Comparison of ENCODE assay signal across 12 cellular contexts in genomic region chr4:145732001-145732400, GRCh38. TPM values are rescaled to one million over a fixed set of nuclear protein-coding genes. Genes with fewer than 3 reads are reported as not detected.
DNase-seq lines count a peak whose midpoint lies in the region; ATAC-seq and TF ChIP-seq lines count a peak whose summit lies in the region.
"Had no signal": no experiment of that assay in that cellular context is flagged by ENCODE, and none has a peak within 500 bp of the region (broad histone marks: within the 10 kb centered on the region; RNA-seq: fewer than 3 reads in every experiment).

No MANE protein-coding gene starts in this region.

- no peaks in the 10 kb centered on the region for H3K9me3 Mint-ChIP-seq in activated CD4-positive, alpha-beta T cell treated with anti-CD3 and anti-CD28 coated beads, Interleukin-2, amount 10 ng/mL, durations not matched to agents 7 days and 5 days
- H3K9me3 Mint-ChIP-seq in activated naive CD8-positive, alpha-beta T cell treated with anti-CD3 and anti-CD28 coated beads for 36 hours, result no peaks in the 10 kb centered on the region
- H3K9me3 Mint-ChIP-seq in stimulated activated naive CD8-positive, alpha-beta T cell treated with anti-CD3 and anti-CD28 coated beads, Interleukin-15, amount 100 ng/mL, for 72 hours, result no peaks in the 10 kb centered on the region

- H3K9me3 ChIP-seq in MG63 (no peaks in the 10 kb centered on the region), mucosa of descending colon (no peaks in the 10 kb centered on the region)

- peak overlapping the region; percentile 65 for H3K4me3 Mint-ChIP-seq in activated CD4-positive, alpha-beta T cell treated with anti-CD3 and anti-CD28 coated beads, Interleukin-2, amount 10 ng/mL, durations not matched to agents 7 days and 5 days
- H3K4me3 Mint-ChIP-seq in activated naive CD8-positive, alpha-beta T cell treated with anti-CD3 and anti-CD28 coated beads for 36 hours, result peak overlapping the region; percentile 72
- H3K4me3 Mint-ChIP-seq in stimulated activated naive CD8-positive, alpha-beta T cell treated with anti-CD3 and anti-CD28 coated beads, Interleukin-15, amount 100 ng/mL, for 72 hours, result peak overlapping the region; percentile 65 to 79

- H3K4me1 ChIP-seq in mucosa of descending colon (ENCODE audit: low read depth), result peaks cover 28% of the 10 kb centered on the region

- H3K36me3 ChIP-seq in MG63, result no peaks in the 10 kb centered on the region
- H3K36me3 ChIP-seq in mucosa of descending colon (ENCODE audit: low read depth), result no peaks in the 10 kb centered on the region
- H3K36me3 ChIP-seq: cardiac muscle cell had no signal

- ATAC-seq in stimulated activated naive CD8-positive, alpha-beta T cell treated with anti-CD3 and anti-CD28 coated beads, Interleukin-15, amount 100 ng/mL, for 72 hours, result no peak
- ATAC-seq in mucosa of descending colon, result no peak

- peaks cover 3% of the 10 kb centered on the region for H3K27me3 Mint-ChIP-seq in activated CD4-positive, alpha-beta T cell treated with anti-CD3 and anti-CD28 coated beads, Interleukin-2, amount 10 ng/mL, durations not matched to agents 7 days and 5 days
- H3K27me3 Mint-ChIP-seq in activated naive CD8-positive, alpha-beta T cell treated with anti-CD3 and anti-CD28 coated beads for 36 hours, result peaks cover 29% of the 10 kb centered on the region
- peaks cover 24% of the 10 kb centered on the region for H3K27me3 Mint-ChIP-seq in stimulated activated naive CD8-positive, alpha-beta T cell treated with anti-CD3 and anti-CD28 coated beads, Interleukin-15, amount 100 ng/mL, for 72 hours

- intact Hi-C loops in mucosa of descending colon (cut with DNase I, micrococcal nuclease), result no loop called here

- no peak overlapping the region for H3K27ac Mint-ChIP-seq in activated CD4-positive, alpha-beta T cell treated with anti-CD3 and anti-CD28 coated beads, Interleukin-2, amount 10 ng/mL, durations not matched to agents 7 days and 5 days
- peak overlapping the region; percentile 42 for H3K27ac Mint-ChIP-seq in activated naive CD8-positive, alpha-beta T cell treated with anti-CD3 and anti-CD28 coated beads for 36 hours
- peak overlapping the region in 1 of 2 donors; percentile 19 for H3K27ac Mint-ChIP-seq in stimulated activated naive CD8-positive, alpha-beta T cell treated with anti-CD3 and anti-CD28 coated beads, Interleukin-15, amount 100 ng/mL, for 72 hours

- H3K27me3 ChIP-seq in MG63, result no peaks in the 10 kb centered on the region
- H3K27me3 ChIP-seq: cardiac muscle cell had no signal

- DNase-seq in activated CD4-positive, alpha-beta T cell treated with anti-CD3 and anti-CD28 coated beads, Interleukin-2, amount 10 ng/mL, durations not matched to agents 7 days and 5 days, result no peak
- DNase-seq in activated CD4-positive, alpha-beta T cell treated with anti-CD3 and anti-CD28 coated beads for 4 hours, result no peak
- no peak for DNase-seq in activated naive CD8-positive, alpha-beta T cell treated with anti-CD3 and anti-CD28 coated beads for 36 hours
- DNase-seq in kidney tubule cell (ENCODE audit: low spot score) (peak; percentile 36), NCI-H187 treated with DMSO at 0.1 percent for 48 hours (lab: John Stamatoyannopoulos, UW) (no peak), MG63 (no peak), mucosa of descending colon (no peak)
- no peak for DNase-seq in stimulated activated naive CD8-positive, alpha-beta T cell treated with anti-CD3 and anti-CD28 coated beads, Interleukin-15, amount 100 ng/mL, for 72 hours
- DNase-seq: occipital lobe had no signal

- no peak for TF ChIP-seq CTCF in mucosa of descending colon (IDR thresholded peaks at IDR 0.05)

- H3K36me3 Mint-ChIP-seq in activated CD4-positive, alpha-beta T cell treated with anti-CD3 and anti-CD28 coated beads, Interleukin-2, amount 10 ng/mL, durations not matched to agents 7 days and 5 days (ENCODE audit: low read depth), result no peaks in the 10 kb centered on the region
- H3K36me3 Mint-ChIP-seq in activated naive CD8-positive, alpha-beta T cell treated with anti-CD3 and anti-CD28 coated beads for 36 hours, result no peaks in the 10 kb centered on the region

- H3K4me3 ChIP-seq in MG63 (no peak overlapping the region), mucosa of descending colon (no peak overlapping the region)

- POLR2A ChIA-PET in activated CD4-positive, alpha-beta T cell treated with anti-CD3 and anti-CD28 coated beads, Interleukin-2, amount 10 ng/mL, durations not matched to agents 7 days and 5 days (lab: Charles Lee), result no interaction called here

- H3K4me1 Mint-ChIP-seq in activated CD4-positive, alpha-beta T cell treated with anti-CD3 and anti-CD28 coated beads, Interleukin-2, amount 10 ng/mL, durations not matched to agents 7 days and 5 days, result peaks cover 10% of the 10 kb centered on the region
- H3K4me1 Mint-ChIP-seq in activated naive CD8-positive, alpha-beta T cell treated with anti-CD3 and anti-CD28 coated beads for 36 hours, result peaks cover 11% of the 10 kb centered on the region
- H3K4me1 Mint-ChIP-seq in stimulated activated naive CD8-positive, alpha-beta T cell treated with anti-CD3 and anti-CD28 coated beads, Interleukin-15, amount 100 ng/mL, for 72 hours, result peaks cover 24% of the 10 kb centered on the region

- CTCF ChIA-PET in activated CD4-positive, alpha-beta T cell treated with anti-CD3 and anti-CD28 coated beads, Interleukin-2, amount 10 ng/mL, durations not matched to agents 7 days and 5 days (lab: Charles Lee), result no interaction called here

RNA-seq across cellular contexts. Expression of gene C4orf51, which starts 52.1 kb away (rescaled TPM):
- not detected for total RNA-seq in activated CD4-positive, alpha-beta T cell treated with anti-CD3 and anti-CD28 coated beads, Interleukin-2, amount 10 ng/mL, durations not matched to agents 7 days and 5 days
- not detected for total RNA-seq in activated naive CD8-positive, alpha-beta T cell treated with anti-CD3 and anti-CD28 coated beads for 36 hours
- not detected in 2 replicates for total RNA-seq in MG63 (2014; rRNA removed; shearing (Covaris generic); ENCODE audit: low replicate concordance)
- total RNA-seq in mucosa of descending colon, result not detected
- total RNA-seq: cardiac muscle cell, occipital lobe, SK-MEL-5, urinary bladder had no signal
